ENCODE assay signal across 8 cellular contexts in the genomic region with DNA sequence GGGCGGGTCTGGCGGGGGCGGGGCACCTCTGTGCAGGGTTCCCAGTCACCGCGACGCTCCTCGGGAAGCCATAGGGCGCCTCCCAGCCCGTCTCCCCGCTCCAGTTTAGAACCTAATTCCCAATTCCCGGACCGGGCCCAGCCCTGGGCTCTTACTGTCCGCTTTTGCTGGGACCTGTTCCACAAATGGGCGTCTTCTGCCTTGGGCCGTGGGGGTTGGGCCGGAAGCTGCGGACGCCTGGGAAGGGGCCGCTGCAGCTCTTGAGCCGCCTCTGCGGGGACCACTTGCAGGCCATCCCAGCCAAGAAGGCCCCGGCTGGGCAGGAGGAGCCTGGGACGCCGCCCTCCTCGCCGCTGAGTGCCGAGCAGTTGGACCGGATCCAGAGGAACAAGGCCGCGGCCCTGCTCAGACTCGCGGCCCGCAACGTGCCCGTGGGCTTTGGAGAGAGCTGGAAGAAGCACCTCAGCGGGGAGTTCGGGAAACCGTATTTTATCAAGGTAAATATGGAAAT. TPM values are rescaled to one million over a fixed set of nuclear protein-coding genes. Genes with fewer than 3 reads are reported as not detected.
DNase-seq lines count a peak whose midpoint lies in the region; ATAC-seq lines count a peak whose summit lies in the region.

No MANE protein-coding gene starts in this region.

- no peaks in the 10 kb centered on the region for H3K27me3 Mint-ChIP-seq in CD8-positive, alpha-beta memory T cell
- H3K27me3 Mint-ChIP-seq in activated naive CD8-positive, alpha-beta T cell: no peaks in the 10 kb centered on the region

- POLR2A ChIA-PET in CD8-positive, alpha-beta memory T cell (lab: Charles Lee): no interaction called here

- peak overlapping the region; percentile 85 to 93 (median 88) for H3K4me3 Mint-ChIP-seq in CD8-positive, alpha-beta memory T cell
- peak overlapping the region; percentile 89 for H3K4me3 Mint-ChIP-seq in activated naive CD8-positive, alpha-beta T cell

- peak overlapping the region; percentile 80 for H3K4me3 ChIP-seq in CD8-positive, alpha-beta memory T cell (ENCODE audit: low read length)
- H3K4me3 ChIP-seq in rectal smooth muscle tissue (ENCODE audit: low read length): peak overlapping the region; percentile 88

- ATAC-seq in GM19467 (IDR thresholded peaks at IDR 0.05; ENCODE audit: unreplicated experiment): peak; percentile 19
- ATAC-seq in HG03521 (IDR thresholded peaks at IDR 0.05; ENCODE audit: unreplicated experiment): peak; percentile 18
- ATAC-seq in left cardiac atrium: peak; percentile 59 to 70

- H3K9me3 ChIP-seq in CD8-positive, alpha-beta memory T cell (ENCODE audit: low read length): no peaks in the 10 kb centered on the region

- peak overlapping the region; percentile 18 for H3K27ac ChIP-seq in CD8-positive, alpha-beta memory T cell (ENCODE audit: low read depth, low read length)
- peak overlapping the region; percentile 88 for H3K27ac ChIP-seq in rectal smooth muscle tissue (ENCODE audit: low read depth, low read length)

- CTCF ChIA-PET in CD8-positive, alpha-beta memory T cell (lab: Charles Lee): interaction anchor here (1.1 to 1.4 kb wide), 2 partner anchors 14 to 295 kb away, joined by 3 to 4 read pairs; no protein-coding TSS in a partner anchor

- H3K4me1 Mint-ChIP-seq in CD8-positive, alpha-beta memory T cell: peaks cover 36 to 49% (median 39%) of the 10 kb centered on the region in 3 donors
- peaks cover 28% of the 10 kb centered on the region for H3K4me1 Mint-ChIP-seq in activated naive CD8-positive, alpha-beta T cell (ENCODE audit: low read depth)

- peaks cover 0 to 21% (median 5%) of the 10 kb centered on the region in 3 donors for H3K36me3 Mint-ChIP-seq in CD8-positive, alpha-beta memory T cell
- peaks cover 6% of the 10 kb centered on the region for H3K36me3 Mint-ChIP-seq in activated naive CD8-positive, alpha-beta T cell

- peak in 1 of 5 donors; percentile 42 for DNase-seq in CD8-positive, alpha-beta memory T cell
- peak; percentile 78 for DNase-seq in left cardiac atrium
- no peak for DNase-seq in mucosa of gallbladder (ENCODE audit: low spot score)
- DNase-seq in NCI-H187 treated with DMSO at 0.1 percent for 48 hours (lab: John Stamatoyannopoulos, UW): no peak

- peak overlapping the region; percentile 61 to 98 (median 84) for H3K27ac Mint-ChIP-seq in CD8-positive, alpha-beta memory T cell
- peak overlapping the region; percentile 90 for H3K27ac Mint-ChIP-seq in activated naive CD8-positive, alpha-beta T cell

- H3K4me1 ChIP-seq in CD8-positive, alpha-beta memory T cell (ENCODE audit: insufficient read depth, low read length): peaks cover 21% of the 10 kb centered on the region
- peaks cover 7% of the 10 kb centered on the region for H3K4me1 ChIP-seq in rectal smooth muscle tissue (ENCODE audit: control insufficient read depth, insufficient read depth, low read length)

- intact Hi-C loops in left cardiac atrium (cut with DNase I): loop anchor here in 1 of 2 donors (10.0 kb wide), 1 partner anchor 533 kb away; a partner anchor contains a TSS

- H3K9me3 Mint-ChIP-seq in CD8-positive, alpha-beta memory T cell: no peaks in the 10 kb centered on the region
- H3K9me3 Mint-ChIP-seq in activated naive CD8-positive, alpha-beta T cell (ENCODE audit: low read depth): no peaks in the 10 kb centered on the region

- peak overlapping the region; percentile 46 for H3K9ac ChIP-seq in rectal smooth muscle tissue (ENCODE audit: low read length)

- no peaks in the 10 kb centered on the region for H3K27me3 ChIP-seq in CD8-positive, alpha-beta memory T cell (ENCODE audit: insufficient read depth, low read length, poor library complexity, severe bottlenecking)
- H3K27me3 ChIP-seq in rectal smooth muscle tissue (ENCODE audit: control insufficient read depth, insufficient read depth, low read length): no peaks in the 10 kb centered on the region

- H3K36me3 ChIP-seq in CD8-positive, alpha-beta memory T cell (ENCODE audit: insufficient read depth, low read length): peaks cover 9% of the 10 kb centered on the region
- peaks cover 5% of the 10 kb centered on the region for H3K36me3 ChIP-seq in rectal smooth muscle tissue (ENCODE audit: control insufficient read depth, insufficient read depth, low read length)

RNA-seq across cellular contexts. Expression of a gene that starts 0.8 kb away (rescaled TPM):
- total RNA-seq in CD8-positive, alpha-beta memory T cell: 100 to 1,000 TPM in 1 of 2 experiments, 10 to 100 TPM in 1; 92.3 to 101 TPM
- 37.7 TPM for polyA plus RNA-seq in CD8-positive, alpha-beta memory T cell
- total RNA-seq in left cardiac atrium (10 to 100 TPM; 13.9 to 16.6 TPM), mucosa of gallbladder (30.8 TPM)

RNA-seq across cellular contexts. Expression of a gene that starts 4.9 kb away (rescaled TPM):
- 10 to 100 TPM; 41.3 to 42.9 TPM for total RNA-seq in CD8-positive, alpha-beta memory T cell
- polyA plus RNA-seq in CD8-positive, alpha-beta memory T cell: 16.4 TPM
- total RNA-seq in left cardiac atrium (10 to 100 TPM in 1 of 2 donors, 1 to 10 TPM in 1; 8.5 to 12.0 TPM), mucosa of gallbladder (8.3 TPM)

RNA-seq across cellular contexts. Expression of a gene that starts 18.2 kb away (rescaled TPM):
- total RNA-seq in CD8-positive, alpha-beta memory T cell: 1 to 10 TPM; 7.8 to 7.9 TPM
- 1.4 TPM for polyA plus RNA-seq in CD8-positive, alpha-beta memory T cell
- total RNA-seq in left cardiac atrium (100 to 1,000 TPM; 165 to 172 TPM), mucosa of gallbladder (56.9 TPM)

RNA-seq across cellular contexts. Expression of a gene that starts 45.8 kb away (rescaled TPM):
- 1 to 10 TPM; 7.3 to 8.4 TPM for total RNA-seq in CD8-positive, alpha-beta memory T cell
- 12.6 TPM for polyA plus RNA-seq in CD8-positive, alpha-beta memory T cell
- total RNA-seq in left cardiac atrium (1 to 10 TPM; 7.7 to 9.5 TPM), mucosa of gallbladder (20.4 TPM)
